2 cellular contexts compared by ENCODE assay signal in genomic region chr17:21321061-21321460, GRCh38. TPM values are rescaled to one million over a fixed set of nuclear protein-coding genes. Genes with fewer than 3 reads are reported as not detected.
"Had no signal": no experiment of that assay in that cellular context is flagged by ENCODE, and none has a peak within 500 bp of the region (broad histone marks: within the 10 kb centered on the region; RNA-seq: fewer than 3 reads in every experiment).

No MANE protein-coding gene starts in this region.

RNA-seq across cellular contexts. Expression of gene KCNJ12, which starts 55.1 kb away (rescaled TPM):
- total RNA-seq: naive thymus-derived CD8-positive, alpha-beta T cell; natural killer cell treated with Interleukin-12 subunit alpha and Interleukin-12 subunit beta and Interleukin-15 and Interleukin-18, amount 100 ng/mL, for 72 hours had no signal
